ENCODE assay signal across 22 cellular contexts in the genomic region with DNA sequence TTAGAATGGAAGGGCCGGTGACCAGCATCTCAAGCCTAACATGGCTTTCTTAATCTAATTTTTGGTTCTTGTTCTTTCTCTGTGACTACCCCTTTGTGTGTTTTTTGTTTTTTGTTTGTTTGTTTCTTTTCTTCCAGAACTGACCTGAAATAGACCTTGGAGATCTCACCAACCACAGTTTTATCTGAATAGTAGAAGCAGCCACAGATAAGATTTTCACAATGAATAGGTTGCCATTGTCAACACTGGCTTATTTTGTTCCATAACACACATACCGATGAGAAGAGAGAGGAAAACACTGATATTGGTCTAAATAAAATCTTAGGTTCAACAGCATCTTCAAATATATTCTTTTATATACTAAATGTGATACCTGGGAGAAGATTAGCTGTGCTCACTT. TPM values are rescaled to one million over a fixed set of nuclear protein-coding genes. Genes with fewer than 3 reads are reported as not detected.
DNase-seq lines count a peak whose midpoint lies in the region; ATAC-seq, FAIRE-seq and TF ChIP-seq lines count a peak whose summit lies in the region.
"Had no signal": no experiment of that assay in that cellular context is flagged by ENCODE, and none has a peak within 500 bp of the region (broad histone marks: within the 10 kb centered on the region; RNA-seq: fewer than 3 reads in every experiment).

No MANE protein-coding gene starts in this region.

- intact Hi-C loops in GM12878 (cut with micrococcal nuclease; ENCODE audit: unreplicated experiment) (loop anchor here (5.0 kb wide), 3 partner anchors 47 to 247 kb away; a partner anchor contains a TSS), ascending aorta (cut with DNase I) (no loop called here)

- DNase-seq in GM12865 (ENCODE audit: low read depth) = no peak
- no peak for DNase-seq in GM18507 (ENCODE audit: extremely low spot score, insufficient read length, low read depth)
- DNase-seq in GM12878 (ENCODE audit: low read depth, low spot score) = no peak
- DNase-seq in NCI-H1092 (lab: John Stamatoyannopoulos, UW) = no peak
- no peak for DNase-seq in HPDE6-E6E7 (ENCODE audit: extremely low spot score)
- no peak for DNase-seq in ascending aorta (ENCODE audit: low spot score in 2 of 2)
- DNase-seq: C1 segment of cervical spinal cord; Calu3; CD4-positive, alpha-beta memory T cell; COR-L47; DMS53; DMS79 treated with DMSO at 0.1 percent for 48 hours; GF-D8; GOT3; HFFc6 had no signal

- 77% methylated on average over 2 of the region's 2 CpGs for whole genome bisulfite sequencing in GM12878 (ENCODE audit: insufficient coverage, insufficient replicate concordance, low lambda C conversion rate, missing lambda C conversion rate)

- H3K79me2 ChIP-seq in GM12878 (ENCODE audit: control insufficient read depth, insufficient read depth, low read length) = peaks cover 40% of the 10 kb centered on the region

- FAIRE-seq in GM18507 (lab: Jason Lieb, UNC) = peak; percentile 44
- FAIRE-seq in GM12878 (lab: Jason Lieb, UNC) = no peak
- FAIRE-seq: H54 had no signal

- H3K4me2 ChIP-seq in GM12878 (ENCODE audit: control insufficient read depth, insufficient read depth) = peak overlapping the region; percentile 67; the same call in 1 of the 2 replicates

- no peaks in the 10 kb centered on the region for H4K20me1 ChIP-seq in GM12878 (ENCODE audit: control insufficient read depth, insufficient read depth)

- RAD21 ChIA-PET in GM12878 (lab: Charles Lee; ENCODE audit: unreplicated experiment) = interaction anchor here (0.7 to 5.6 kb wide), 11 partner anchors 10 to 296 kb away, joined by 3 to 71 read pairs (median 39); a partner anchor contains a TSS

- peak overlapping the region; percentile 61 for H3K9ac ChIP-seq in GM12878 (ENCODE audit: control insufficient read depth, insufficient read depth, low read length)

- TF ChIP-seq RAD21 in GM12878 (IDR thresholded peaks at IDR 0.05; ENCODE audit: insufficient read depth, low read depth, low read length) = no peak

- peak overlapping the region; percentile 73 for H3K27ac ChIP-seq in GM12878 (ENCODE audit: control insufficient read depth, insufficient read depth)
- H3K27ac ChIP-seq in ascending aorta = no peak overlapping the region

- H3K27me3 ChIP-seq in GM12878 (replicated peaks in 1 of 2; ENCODE audit: control insufficient read depth in 2 of 2, insufficient read depth in 2 of 2, low read length in 1 of 2) (no peaks in the 10 kb centered on the region), ascending aorta (no peaks in the 10 kb centered on the region)

- H3K36me3 ChIP-seq in GM12878 (ENCODE audit: control insufficient read depth in 2 of 2, insufficient read depth in 2 of 2, low read length in 1 of 2) = peaks cover 0 to 3% of the 10 kb centered on the region in 2 experiments; a peak in 2 of 4 replicates
- no peaks in the 10 kb centered on the region for H3K36me3 ChIP-seq in ascending aorta
- H3K36me3 ChIP-seq: HAP-1 had no signal

- in situ Hi-C loops in GM12878 (cut with MboI) = no loop called here

- H3K9me3 ChIP-seq in GM12878 (replicated peaks; ENCODE audit: control insufficient read depth, insufficient read depth, low read length) (peaks cover 5% of the 10 kb centered on the region), ascending aorta (no peaks in the 10 kb centered on the region)
- H3K9me3 ChIP-seq: HAP-1 had no signal

- POLR2A ChIA-PET in GM12878 (lab: Charles Lee) = interaction anchor here (0.6 to 4.1 kb wide), 14 partner anchors 8 to 311 kb away, joined by 3 to 41 read pairs (median 4); a partner anchor contains a TSS

- H3K4me3 ChIP-seq in GM12865 (ENCODE audit: low read depth, low read length) (peak overlapping the region; percentile 36), GM12878 (no peak overlapping the region), ascending aorta (no peak overlapping the region)
- H3K4me3 ChIP-seq: HAP-1 had no signal

- CTCF ChIA-PET in GM12878 (lab: Yijun Ruan, JAX) = interaction anchor here (0.5 to 5.2 kb wide), 11 partner anchors 10 to 463 kb away, joined by 3 to 57 read pairs (median 6); no protein-coding TSS in a partner anchor

- SMC1A ChIA-PET in GM12878 (lab: Charles Lee; ENCODE audit: uncharacterized antibody, unreplicated experiment) = interaction anchor here (0.9 to 28.1 kb wide), 9 partner anchors 7 to 79 kb away, joined by 3 to 882 read pairs (median 54); a partner anchor contains a TSS

- TF ChIP-seq CTCF in GM12865 (IDR thresholded peaks at IDR 0.05; ENCODE audit: insufficient read depth, low read depth, low read length, missing control alignments) = no peak
- no peak for TF ChIP-seq CTCF in GM12878 (IDR thresholded peaks at IDR 0.05 in 2 of 3, conservative IDR thresholded peaks at IDR 0.05 in 1 of 3; ENCODE audit: control insufficient read depth in 2 of 3, extremely low read depth in 1 of 3, insufficient read depth in 1 of 3, low read depth in 3 of 3, low read length in 3 of 3)
- no peak for TF ChIP-seq CTCF in ascending aorta (IDR thresholded peaks at IDR 0.05)

- no peak overlapping the region; the same call in 1 of the 2 replicates for H2AFZ ChIP-seq in GM12878 (ENCODE audit: control insufficient read depth, low read depth, low read length)

- no TSS peak for BruUV-seq in GM12878 (replicated peaks; lab: Mats Ljungman, UMichigan)

- H3K4me1 ChIP-seq in GM12878 (ENCODE audit: control insufficient read depth, insufficient read depth, low read length) (peaks cover 68% of the 10 kb centered on the region), ascending aorta (no peaks in the 10 kb centered on the region)
- H3K4me1 ChIP-seq: HAP-1 had no signal

- no peak for TF ChIP-seq EP300 in GM12878 (IDR thresholded peaks at IDR 0.05; ENCODE audit: borderline replicate concordance in 1 of 2, control insufficient read depth in 1 of 2, low read depth in 2 of 2, low read length in 2 of 2)

- TF ChIP-seq POLR2A in GM12878 (IDR thresholded peaks at IDR 0.05; ENCODE audit: low read depth, low read length) = no peak

- no peak for ATAC-seq in GM12878

TF ChIP-seq in GM12878, 131 proteins besides CTCF, POLR2A, EP300 and RAD21 (continues in another document):
- no peak for TF ChIP-seq CREB1 (IDR thresholded peaks at IDR 0.05; ENCODE audit: low read depth)
- TF ChIP-seq STAT1 (conservative IDR thresholded peaks at IDR 0.05) = no peak
- TF ChIP-seq, protein P1, sequence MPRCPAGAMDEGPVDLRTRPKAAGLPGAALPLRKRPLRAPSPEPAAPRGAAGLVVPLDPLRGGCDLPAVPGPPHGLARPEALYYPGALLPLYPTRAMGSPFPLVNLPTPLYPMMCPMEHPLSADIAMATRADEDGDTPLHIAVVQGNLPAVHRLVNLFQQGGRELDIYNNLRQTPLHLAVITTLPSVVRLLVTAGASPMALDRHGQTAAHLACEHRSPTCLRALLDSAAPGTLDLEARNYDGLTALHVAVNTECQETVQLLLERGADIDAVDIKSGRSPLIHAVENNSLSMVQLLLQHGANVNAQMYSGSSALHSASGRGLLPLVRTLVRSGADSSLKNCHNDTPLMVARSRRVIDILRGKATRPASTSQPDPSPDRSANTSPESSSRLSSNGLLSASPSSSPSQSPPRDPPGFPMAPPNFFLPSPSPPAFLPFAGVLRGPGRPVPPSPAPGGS (IDR thresholded peaks at IDR 0.05; ENCODE audit: borderline replicate concordance, insufficient read depth, low read depth, low read length, poor library complexity, severe bottlenecking) = no peak
- TF ChIP-seq ZNF207 (IDR thresholded peaks at IDR 0.05; ENCODE audit: borderline replicate concordance) = no peak
- TF ChIP-seq ZNF622 (IDR thresholded peaks at IDR 0.05) = no peak
- TF ChIP-seq IRF4 (IDR thresholded peaks at IDR 0.05; ENCODE audit: low read depth, low read length) = no peak
- TF ChIP-seq FOXK2 (IDR thresholded peaks at IDR 0.05) = no peak
- TF ChIP-seq ZBED1 (IDR thresholded peaks at IDR 0.05; ENCODE audit: borderline replicate concordance) = no peak
- TF ChIP-seq RUNX3 (IDR thresholded peaks at IDR 0.05; ENCODE audit: low read length) = peak; percentile 28; the same call in 1 of the 2 replicates
- TF ChIP-seq SMARCA5 (IDR thresholded peaks at IDR 0.05) = no peak

RNA-seq across cellular contexts. Expression of a gene that starts 11.5 kb away (rescaled TPM):
- 20.8 and 24.7 TPM in 2 replicates for total RNA-seq in GM12878 (2013; cell fraction: nucleolus; rRNA removed)
- total RNA-seq in GM12878 (2014; rRNA removed) (8.4 and 9.7 TPM in 2 replicates), GM12878 (2014; rRNA removed; fragmentation: Illumina TruSeq; extraction: Trizol) (5.1 and 5.3 TPM in 2 replicates), GM12878 (2021) (7.4 and 7.8 TPM in 2 replicates), ascending aorta (not detected)
- polyA plus RNA-seq in GM12878 (2011; ENCODE audit: low read depth) = 2.3 TPM
- polyA plus RNA-seq in GM12878 (2011; rRNA removed) (12.0 and 12.4 TPM in 2 replicates), GM12878 (2014; fragmentation: Illumina TruSeq; extraction: Trizol) (5.6 and 6.2 TPM in 2 replicates), GM12878 (2014; fragmentation: Nextera tagmentation; extraction: Ambion mirVana) (1 to 10 TPM; 1.3 to 1.8 TPM), GM12878 (2014; rRNA removed) (7.9 and 8.2 TPM in 2 replicates), GM12878 (2016; fragmentation: Nextera tagmentation; extraction: Ambion mirVana) (1 to 10 TPM; 6.6 to 7.5 TPM)
- polyA plus RNA-seq in GM12878 (2011; cell fraction: cytosol; rRNA removed) = 15.0 and 17.7 TPM in 2 replicates
- 12.5 and 16.8 TPM in 2 replicates for polyA plus RNA-seq in GM12878 (2011; cell fraction: nucleus; rRNA removed)
- polyA plus RNA-seq in GM12878 (2012) = 4.5 and 7.5 TPM in 2 replicates
- 45.2 and 60.4 TPM in 2 replicates for polyA minus RNA-seq in GM12878 (2011; rRNA and poly(A)+ RNA removed)
- polyA minus RNA-seq in GM12878 (2011; cell fraction: cytosol; rRNA and poly(A)+ RNA removed) = 9.6 and 15.1 TPM in 2 replicates
- 20.7 and 37.2 TPM in 2 replicates for polyA minus RNA-seq in GM12878 (2011; cell fraction: nucleus; rRNA and poly(A)+ RNA removed)
- total RNA-seq: A172; A673; CD4-positive, alpha-beta memory T cell; Daoy; G401; HFFc6 had no signal
- polyA plus RNA-seq: BJ; CD4-positive, alpha-beta memory T cell had no signal

RNA-seq across cellular contexts. Expression of a gene that starts 44.7 kb away (rescaled TPM):
- 126 and 130 TPM in 2 replicates for total RNA-seq in GM12878 (2013; cell fraction: nucleolus; rRNA removed)
- total RNA-seq in GM12878 (2014; rRNA removed) (40.9 and 50.5 TPM in 2 replicates), GM12878 (2014; rRNA removed; fragmentation: Illumina TruSeq; extraction: Trizol) (57.6 and 58.8 TPM in 2 replicates), GM12878 (2021) (41.9 and 49.8 TPM in 2 replicates), ascending aorta (not detected)
- 18.9 TPM for polyA plus RNA-seq in GM12878 (2011; ENCODE audit: low read depth)
- polyA plus RNA-seq in GM12878 (2011; rRNA removed) (100 and 126 TPM in 2 replicates), GM12878 (2014; fragmentation: Illumina TruSeq; extraction: Trizol) (75.1 and 112 TPM in 2 replicates), GM12878 (2014; fragmentation: Nextera tagmentation; extraction: Ambion mirVana) (10 to 100 TPM; 68.0 to 79.5 TPM), GM12878 (2014; rRNA removed) (40.6 and 50.0 TPM in 2 replicates), GM12878 (2016; fragmentation: Nextera tagmentation; extraction: Ambion mirVana) (10 to 100 TPM; 48.5 to 53.5 TPM)
- polyA plus RNA-seq in GM12878 (2011; cell fraction: cytosol; rRNA removed) = 49.2 and 59.8 TPM in 2 replicates
- polyA plus RNA-seq in GM12878 (2011; cell fraction: nucleus; rRNA removed) = 32.9 and 37.0 TPM in 2 replicates
- polyA plus RNA-seq in GM12878 (2012) = 18.5 and 26.0 TPM in 2 replicates
- polyA minus RNA-seq in GM12878 (2011; rRNA and poly(A)+ RNA removed) = 63.2 and 76.4 TPM in 2 replicates
- polyA minus RNA-seq in GM12878 (2011; cell fraction: cytosol; rRNA and poly(A)+ RNA removed) = 14.0 and 20.2 TPM in 2 replicates
- polyA minus RNA-seq in GM12878 (2011; cell fraction: nucleus; rRNA and poly(A)+ RNA removed) = 45.3 and 52.9 TPM in 2 replicates
- total RNA-seq: A172, A673, Calu3, G401, HFFc6 had no signal
- polyA plus RNA-seq: BJ had no signal

Comparison
In these comparisons a context has a peak if more than half of its experiments do, and no peak if none do; other contexts are left out.
1. RNA of a gene that starts 44.7 kb away (total RNA-seq): 40.9 to 130 TPM in GM12878; not detected in ascending aorta (single experiment); every median in the first group is over 10 times any median in the second.